In the genomic region with DNA sequence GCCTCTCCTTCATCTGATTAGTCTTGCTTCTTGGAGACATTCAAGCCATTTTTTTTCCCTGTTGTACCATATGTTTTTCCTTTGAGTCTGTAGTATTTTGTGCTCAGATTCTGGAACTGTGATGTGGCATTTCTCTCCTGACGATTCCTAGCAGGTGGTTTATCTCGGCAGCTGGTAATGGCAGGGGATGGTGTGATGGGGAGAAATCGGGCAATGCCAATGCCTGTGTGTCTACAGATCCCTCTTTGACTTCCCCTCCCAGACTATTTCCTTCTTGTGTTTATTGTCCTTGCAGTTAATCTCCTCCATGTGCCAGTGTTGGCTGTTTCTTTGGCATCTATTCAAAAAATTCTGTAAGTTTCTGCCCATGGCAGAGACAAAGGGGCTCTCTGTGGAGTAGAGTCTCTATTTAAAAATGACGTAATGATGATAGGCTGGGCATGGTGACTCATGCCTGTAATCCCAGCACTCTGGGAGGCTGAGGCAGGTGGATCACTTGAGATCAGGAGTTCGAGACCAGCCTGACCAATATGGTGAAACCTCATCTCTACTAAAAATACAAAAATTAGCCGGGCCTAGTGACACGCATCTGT, we compare ENCODE assay signal across 21 cellular contexts.
DNase-seq lines count a peak whose midpoint lies in the region; ATAC-seq and TF ChIP-seq lines count a peak whose summit lies in the region.
"Had no signal": no experiment of that assay in that cellular context is flagged by ENCODE, and none has a peak within 500 bp of the region (broad histone marks: within the 10 kb centered on the region; RNA-seq: fewer than 3 reads in every experiment).

No MANE protein-coding gene starts in this region.

- intact Hi-C loops in CD8-positive, alpha-beta T cell (cut with DNase I, micrococcal nuclease): no loop called here

- no peaks in the 10 kb centered on the region for H3K27me3 ChIP-seq in CD8-positive, alpha-beta T cell (ENCODE audit: insufficient read depth, low read length)
- H3K27me3 ChIP-seq: Peyer's patch, SJSA1 had no signal

- no peak overlapping the region for H3K4me3 Mint-ChIP-seq in CD8-positive, alpha-beta T cell
- H3K4me3 Mint-ChIP-seq: naive thymus-derived CD4-positive, alpha-beta T cell; type B pancreatic cell had no signal

- H3K9ac ChIP-seq in SK-N-MC (ENCODE audit: insufficient read length): no peak overlapping the region

- CTCF ChIA-PET in CD8-positive, alpha-beta T cell (lab: Charles Lee): no interaction called here

- no peak for TF ChIP-seq CTCF in CD8-positive, alpha-beta T cell (IDR thresholded peaks at IDR 0.05)

- H3K9me3 Mint-ChIP-seq in CD8-positive, alpha-beta T cell: peaks cover 6% of the 10 kb centered on the region
- H3K9me3 Mint-ChIP-seq: type B pancreatic cell had no signal

- POLR2A ChIA-PET in CD8-positive, alpha-beta T cell (lab: Charles Lee): no interaction called here

- H3K9me3 ChIP-seq in SK-N-MC (ENCODE audit: low read depth, low read length): no peaks in the 10 kb centered on the region
- H3K9me3 ChIP-seq in CD8-positive, alpha-beta T cell (ENCODE audit: low read length): no peaks in the 10 kb centered on the region
- H3K9me3 ChIP-seq: Peyer's patch, SJSA1 had no signal

- no peaks in the 10 kb centered on the region for H3K4me1 ChIP-seq in CD8-positive, alpha-beta T cell (ENCODE audit: insufficient read depth, low read length)
- H3K4me1 ChIP-seq: left ventricle myocardium inferior, Peyer's patch, SJSA1 had no signal

- H3K27ac Mint-ChIP-seq in CD8-positive, alpha-beta T cell: no peak overlapping the region
- H3K27ac Mint-ChIP-seq: naive thymus-derived CD4-positive, alpha-beta T cell; type B pancreatic cell had no signal

- no peaks in the 10 kb centered on the region for H3K36me3 Mint-ChIP-seq in CD8-positive, alpha-beta T cell
- H3K36me3 Mint-ChIP-seq: naive thymus-derived CD4-positive, alpha-beta T cell; type B pancreatic cell had no signal

- H3K4me1 Mint-ChIP-seq in CD8-positive, alpha-beta T cell (ENCODE audit: low read depth): no peaks in the 10 kb centered on the region
- H3K4me1 Mint-ChIP-seq: naive thymus-derived CD4-positive, alpha-beta T cell had no signal

- H3K27ac ChIP-seq in SK-N-MC: peak overlapping the region; percentile 75
- no peak overlapping the region for H3K27ac ChIP-seq in CD8-positive, alpha-beta T cell (ENCODE audit: low read depth, low read length)
- H3K27ac ChIP-seq: left ventricle myocardium inferior, Peyer's patch, SJSA1 had no signal

- H3K27me3 Mint-ChIP-seq in CD8-positive, alpha-beta T cell (ENCODE audit: low read depth): peaks cover 5% of the 10 kb centered on the region

- DNase-seq in Daoy (ENCODE audit: low read depth) (peak; percentile 27), LHCN-M2 (ENCODE audit: low read depth) (peak; percentile 55), SK-N-MC (ENCODE audit: low read depth, low spot score) (no peak), pons (ENCODE audit: low spot score) (peak; percentile 41)
- no peak for DNase-seq in activated CD4-positive, alpha-beta T cell treated with anti-CD3 and anti-CD28 coated beads for 4 hours
- DNase-seq in activated CD8-positive, alpha-beta memory T cell treated with anti-CD3 and anti-CD28 coated beads, Interleukin-2, amount 50 U/mL, for 4 hours: no peak
- no peak for DNase-seq in CD8-positive, alpha-beta T cell
- DNase-seq: activated CD4-positive, alpha-beta T cell treated with anti-CD3 and anti-CD28 coated beads, Interleukin-2, amount 50 U/mL, for 48 hours; activated CD4-positive, CD25-positive, alpha-beta regulatory T cell; activated CD8-positive, alpha-beta memory T cell treated with anti-CD3 and anti-CD28 coated beads, Interleukin-2, amount 50 U/mL, for 48 hours; activated naive CD4-positive, alpha-beta T cell treated with anti-CD3 and anti-CD28 coated beads, Interleukin-2, amount 50 U/mL, for 16 hours; C1 segment of cervical spinal cord; effector CD4-positive, alpha-beta T cell; left ventricle myocardium inferior; naive thymus-derived CD4-positive, alpha-beta T cell; NCI-H510A; Peyer's patch; stimulated activated CD4-positive, alpha-beta T cell treated with anti-CD3 and anti-CD28 coated beads, Interleukin-2, amount 100 ng/mL, for 24 hours; T-helper 1 cell had no signal

- no peak for ATAC-seq in CD8-positive, alpha-beta T cell
- ATAC-seq: naive thymus-derived CD4-positive, alpha-beta T cell had no signal

- 0 out of 2 replicates have a peak overlapping the region, but pooled peaks have one; percentile 23 for H3K4me3 ChIP-seq in SK-N-MC
- H3K4me3 ChIP-seq in CD8-positive, alpha-beta T cell (ENCODE audit: low read depth, low read length): no peak overlapping the region
- H3K4me3 ChIP-seq: left ventricle myocardium inferior, Peyer's patch, SJSA1 had no signal

- no peaks in the 10 kb centered on the region for H3K36me3 ChIP-seq in SK-N-MC (ENCODE audit: insufficient read depth, low read length)
- no peaks in the 10 kb centered on the region for H3K36me3 ChIP-seq in CD8-positive, alpha-beta T cell (ENCODE audit: insufficient read depth, low read length)
- H3K36me3 ChIP-seq: left ventricle myocardium inferior, Peyer's patch, SJSA1 had no signal

Comparison
In these comparisons a context has a peak if more than half of its experiments do, and no peak if none do; other contexts are left out.
1. DNase-seq: peak in Daoy (single experiment), LHCN-M2 (single experiment) and pons (single experiment); none in SK-N-MC (single experiment), activated CD4-positive, alpha-beta T cell treated with anti-CD3 and anti-CD28 coated beads for 4 hours (0 of 2), activated CD8-positive, alpha-beta memory T cell treated with anti-CD3 and anti-CD28 coated beads, Interleukin-2, amount 50 U/mL, for 4 hours (single experiment) and CD8-positive, alpha-beta T cell (0 of 7).